Comparison of ENCODE assay signal across 8 cellular contexts in the genomic region with DNA sequence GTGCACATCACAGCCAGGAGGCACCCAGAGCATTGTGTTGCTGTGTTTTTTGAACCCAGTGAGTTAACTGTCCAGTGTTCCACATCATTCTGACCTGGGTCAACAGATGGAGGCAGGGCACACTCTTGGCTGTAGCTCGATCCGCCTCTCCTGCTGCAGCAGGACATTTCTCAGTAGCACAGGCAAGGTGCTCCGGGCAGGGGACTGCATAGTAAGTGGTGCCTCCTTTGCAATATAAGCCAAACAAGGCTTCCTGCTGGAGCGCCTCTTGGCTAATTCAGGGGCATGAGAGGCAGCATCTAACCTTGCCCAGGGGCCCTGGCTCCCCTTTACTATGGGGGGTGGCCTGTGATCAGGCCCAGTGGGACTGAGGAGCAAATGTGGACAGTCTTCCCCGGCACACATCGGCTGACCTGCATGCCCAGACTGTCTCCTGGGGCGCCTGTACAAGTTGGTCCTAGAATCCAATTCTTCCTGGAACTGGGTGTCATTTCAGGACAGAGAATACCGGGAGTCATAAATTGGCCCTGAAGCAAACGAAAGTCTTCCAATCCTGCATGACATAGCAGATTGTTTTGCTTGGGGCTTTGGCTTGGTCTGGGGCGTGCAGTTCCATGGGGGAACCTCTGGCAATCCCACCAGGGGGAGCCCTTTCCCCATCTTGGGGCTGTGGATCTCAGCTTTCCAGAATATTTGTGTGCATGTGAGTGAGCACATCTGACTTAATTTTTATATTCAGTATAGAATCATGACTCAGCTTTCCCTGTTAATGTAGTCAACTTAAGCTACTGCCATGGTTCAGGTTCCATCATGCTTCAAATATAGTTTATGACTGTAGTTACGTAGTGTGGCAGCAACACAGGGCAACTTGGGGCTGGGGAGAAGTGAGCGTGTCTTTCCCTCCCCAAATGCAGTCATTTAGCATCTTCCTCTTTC. TPM values are rescaled to one million over a fixed set of nuclear protein-coding genes. Genes with fewer than 3 reads are reported as not detected.
DNase-seq lines count a peak whose midpoint lies in the region; ATAC-seq and TF ChIP-seq lines count a peak whose summit lies in the region.

No MANE protein-coding gene starts in this region.

- ATAC-seq in omental fat pad (ENCODE audit: low FRiP score) (peak; percentile 93), HG03159 (IDR thresholded peaks at IDR 0.05; ENCODE audit: unreplicated experiment) (no peak)

- H3K27ac Mint-ChIP-seq in activated naive CD8-positive, alpha-beta T cell = peak overlapping the region; percentile 100

- DNase-seq in DMS53 treated with DMSO at 0.1 percent for 48 hours (lab: John Stamatoyannopoulos, UW; ENCODE audit: unreplicated experiment) = peak; percentile 74
- peak; percentile 72 for DNase-seq in LoVo (ENCODE audit: low spot score)
- DNase-seq in SKM-1 treated with dmso at 0.1 percent for 144 hours (lab: John Stamatoyannopoulos, UW; ENCODE audit: unreplicated experiment) = peak; percentile 48
- peak; percentile 87 for DNase-seq in glomerular visceral epithelial cell (ENCODE audit: extremely low spot score)
- DNase-seq in omental fat pad (ENCODE audit: low spot score) = peak; percentile 82
- DNase-seq in superior temporal gyrus (ENCODE audit: extremely low spot score) = peak; percentile 95

- no peaks in the 10 kb centered on the region for H3K27me3 Mint-ChIP-seq in activated naive CD8-positive, alpha-beta T cell

- H3K36me3 Mint-ChIP-seq in activated naive CD8-positive, alpha-beta T cell = peaks cover 12% of the 10 kb centered on the region

- TF ChIP-seq CTCF in omental fat pad (IDR thresholded peaks at IDR 0.05) = peak in 2 of 3 donors; percentile 42 to 69

- peak overlapping the region; percentile 93 for H3K4me3 Mint-ChIP-seq in activated naive CD8-positive, alpha-beta T cell

- no peaks in the 10 kb centered on the region for H3K9me3 Mint-ChIP-seq in activated naive CD8-positive, alpha-beta T cell (ENCODE audit: low read depth)

- peaks cover 87% of the 10 kb centered on the region for H3K4me1 Mint-ChIP-seq in activated naive CD8-positive, alpha-beta T cell (ENCODE audit: low read depth)

RNA-seq across cellular contexts. Expression of gene DDR1, which starts 56.0 kb away (rescaled TPM):
- total RNA-seq in omental fat pad = 10 to 100 TPM in 3 of 4 donors, 1 to 10 TPM in 1; 9.9 to 77.3 (median 48.7) TPM
